14 cellular contexts compared by ENCODE assay signal in the genomic region with DNA sequence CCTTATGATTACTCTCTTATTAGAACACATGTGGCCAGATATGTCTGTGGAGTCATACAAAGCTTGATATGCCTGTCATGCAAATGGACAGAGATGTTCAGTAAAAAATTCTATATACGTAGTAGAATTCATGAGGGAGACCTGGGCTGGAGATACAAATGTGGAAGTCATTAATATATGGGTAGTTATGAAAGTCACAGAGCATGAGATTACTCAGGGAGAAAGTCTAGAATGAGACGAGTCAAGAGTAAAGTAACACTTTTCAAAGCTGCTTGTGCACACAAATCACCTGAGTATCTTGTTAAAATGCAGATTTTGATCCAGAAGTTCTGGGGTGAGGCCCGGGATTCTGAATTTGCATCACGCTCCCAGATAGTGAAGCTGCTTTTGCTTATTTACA.
"Had no signal": no experiment of that assay in that cellular context is flagged by ENCODE, and none has a peak within 500 bp of the region (broad histone marks: within the 10 kb centered on the region; RNA-seq: fewer than 3 reads in every experiment).

No MANE protein-coding gene starts in this region.

- H3K27ac Mint-ChIP-seq: activated CD4-positive, alpha-beta T cell treated with anti-CD3 and anti-CD28 coated beads, Interleukin-2, amount 10 ng/mL, durations not matched to agents 24 days and 14 days; activated CD8-positive, alpha-beta T cell treated with anti-CD3 and anti-CD28 coated beads for 36 hours; activated naive CD4-positive, alpha-beta T cell treated with anti-CD3 and anti-CD28 coated beads, Interleukin-2, amount 10 ng/mL, durations not matched to agents 7 days and 5 days; activated naive CD8-positive, alpha-beta T cell treated with anti-CD3 and anti-CD28 coated beads, Interleukin-2, amount 50 U/mL, for 24 hours; nephron progenitor cell had no signal

- H3K4me3 Mint-ChIP-seq: activated CD4-positive, alpha-beta T cell treated with anti-CD3 and anti-CD28 coated beads, Interleukin-2, amount 10 ng/mL, durations not matched to agents 24 days and 14 days; activated CD8-positive, alpha-beta T cell treated with anti-CD3 and anti-CD28 coated beads for 36 hours; activated naive CD4-positive, alpha-beta T cell treated with anti-CD3 and anti-CD28 coated beads, Interleukin-2, amount 10 ng/mL, durations not matched to agents 7 days and 5 days; activated naive CD8-positive, alpha-beta T cell treated with anti-CD3 and anti-CD28 coated beads, Interleukin-2, amount 50 U/mL, for 24 hours; activated T-cell treated with anti-CD3 and anti-CD28 coated beads, Interleukin-2, amount 50 U/mL, for 24 hours; nephron progenitor cell had no signal

- DNase-seq: activated CD4-positive, alpha-beta T cell treated with anti-CD3 and anti-CD28 coated beads, Interleukin-2, amount 10 ng/mL, durations not matched to agents 24 days and 14 days; activated CD8-positive, alpha-beta T cell treated with anti-CD3 and anti-CD28 coated beads for 36 hours; activated naive CD4-positive, alpha-beta T cell treated with anti-CD3 and anti-CD28 coated beads, Interleukin-2, amount 10 ng/mL, durations not matched to agents 7 days and 5 days; activated naive CD8-positive, alpha-beta T cell treated with anti-CD3 and anti-CD28 coated beads, Interleukin-2, amount 50 U/mL, for 24 hours; activated T-cell treated with anti-CD3 and anti-CD28 coated beads, Interleukin-2, amount 50 U/mL, for 24 hours; aorta; left ventricle myocardium inferior; mammary epithelial cell; midbrain; nephron progenitor cell; nucleus accumbens; spleen; stimulated activated naive CD4-positive, alpha-beta T cell treated with Interleukin-2 at 50 U/mL for 16 hours; thyroid gland had no signal

- H3K9me3 Mint-ChIP-seq: activated CD8-positive, alpha-beta T cell treated with anti-CD3 and anti-CD28 coated beads for 36 hours; activated naive CD4-positive, alpha-beta T cell treated with anti-CD3 and anti-CD28 coated beads, Interleukin-2, amount 10 ng/mL, durations not matched to agents 7 days and 5 days; activated naive CD8-positive, alpha-beta T cell treated with anti-CD3 and anti-CD28 coated beads, Interleukin-2, amount 50 U/mL, for 24 hours; activated T-cell treated with anti-CD3 and anti-CD28 coated beads, Interleukin-2, amount 50 U/mL, for 24 hours had no signal

- H3K4me1 Mint-ChIP-seq: activated naive CD4-positive, alpha-beta T cell treated with anti-CD3 and anti-CD28 coated beads, Interleukin-2, amount 10 ng/mL, durations not matched to agents 7 days and 5 days; activated naive CD8-positive, alpha-beta T cell treated with anti-CD3 and anti-CD28 coated beads, Interleukin-2, amount 50 U/mL, for 24 hours had no signal

- H3K36me3 Mint-ChIP-seq: activated naive CD4-positive, alpha-beta T cell treated with anti-CD3 and anti-CD28 coated beads, Interleukin-2, amount 10 ng/mL, durations not matched to agents 7 days and 5 days had no signal

- ATAC-seq: activated naive CD8-positive, alpha-beta T cell treated with anti-CD3 and anti-CD28 coated beads, Interleukin-2, amount 50 U/mL, for 24 hours had no signal
